Comparison of ENCODE assay signal across 1 cellular context in genomic region chr22:17773606-17774205, GRCh38.
A peak's percentile ranks its signal among the peaks of the same experiment; 100 is the strongest.
TF ChIP-seq lines count a peak whose summit lies in the region.

No MANE protein-coding gene starts in this region.

TF ChIP-seq in H1, 55 proteins besides CTCF, POLR2A, EP300 and RAD21:
- TF ChIP-seq TBP (IDR thresholded peaks at IDR 0.05; ENCODE audit: low read depth, low read length) (0 out of 2 replicates have a peak, but pooled peaks have one; percentile 12), MAX (IDR thresholded peaks at IDR 0.05) (peak; percentile 82), CREB1 (IDR thresholded peaks at IDR 0.05) (no peak), SP1 (IDR thresholded peaks at IDR 0.05; ENCODE audit: low read depth, low read length) (no peak), SUZ12 (IDR thresholded peaks at IDR 0.05; ENCODE audit: low read length) (no peak), SRF (IDR thresholded peaks at IDR 0.05; ENCODE audit: low read depth, low read length) (no peak), TAF1 (IDR thresholded peaks at IDR 0.05; ENCODE audit: low read depth, low read length) (peak; percentile 72), NANOG (IDR thresholded peaks at IDR 0.05; ENCODE audit: insufficient read depth, low read depth, low read length, poor library complexity, severe bottlenecking) (no peak), ATF3 (IDR thresholded peaks at IDR 0.05; ENCODE audit: insufficient read depth, low read depth, low read length) (no peak), KDM4A (IDR thresholded peaks at IDR 0.05; ENCODE audit: low read depth, low read length, severe bottlenecking) (peak; percentile 40), HDAC2 (IDR thresholded peaks at IDR 0.05; ENCODE audit: borderline replicate concordance in 1 of 2, low read depth in 2 of 2, low read length in 2 of 2) (no peak), PHF8 (conservative IDR thresholded peaks at IDR 0.05; ENCODE audit: low read depth, low read length) (peak; percentile 54; the same call in 1 of the 2 replicates), GABPA (IDR thresholded peaks at IDR 0.05; ENCODE audit: borderline replicate concordance, insufficient read depth, low read length) (no peak), SIN3A (conservative IDR thresholded peaks at IDR 0.05 in 1 of 2, IDR thresholded peaks at IDR 0.05 in 1 of 2; ENCODE audit: low read depth in 1 of 2, low read length in 2 of 2) (peak in 1 of 2 experiments; percentile 66; a peak in 2 of 4 replicates), TAF7 (optimal IDR thresholded peaks at IDR 0.05; ENCODE audit: borderline replicate concordance, low read depth, low read length) (no peak), CBX8 (IDR thresholded peaks at IDR 0.05; ENCODE audit: borderline replicate concordance, low read depth, low read length) (no peak), ASH2L (IDR thresholded peaks at IDR 0.05; ENCODE audit: low read length) (peak; percentile 62), POLR2AphosphoS5 (IDR thresholded peaks at IDR 0.05; ENCODE audit: low read depth, low read length) (peak; percentile 57)
